1 cellular context compared by ENCODE assay signal in genomic region chr1:87292684-87293493, GRCh38.
TF ChIP-seq lines count a peak whose summit lies in the region.

No MANE protein-coding gene starts in this region.

TF ChIP-seq in GM23338, 12 proteins besides CTCF, POLR2A, EP300 and RAD21 (continued from another document):
- TF ChIP-seq ZNF462 (CRISPR knock-in tag; IDR thresholded peaks at IDR 0.05), result no peak
- no peak for TF ChIP-seq REST (IDR thresholded peaks at IDR 0.05; ENCODE audit: unreplicated experiment)
- no peak for TF ChIP-seq CREB1 (CRISPR knock-in tag; IDR thresholded peaks at IDR 0.05; ENCODE audit: low read depth)
- TF ChIP-seq ZNF114 (CRISPR knock-in tag; IDR thresholded peaks at IDR 0.05), result no peak
- no peak for TF ChIP-seq ZNF331 (CRISPR knock-in tag; IDR thresholded peaks at IDR 0.05; ENCODE audit: low read depth)
- no peak for TF ChIP-seq EZH2phosphoT487 (IDR thresholded peaks at IDR 0.05; ENCODE audit: unreplicated experiment)
- no peak for TF ChIP-seq ETS1 (IDR thresholded peaks at IDR 0.05)
- TF ChIP-seq POLR2AphosphoS5 (IDR thresholded peaks at IDR 0.05; ENCODE audit: low read depth), result no peak
